In genomic region chr9:131441441-131441840, GRCh38 we compare ENCODE assay signal across 15 cellular contexts. TPM values are rescaled to one million over a fixed set of nuclear protein-coding genes. Genes with fewer than 3 reads are reported as not detected.
DNase-seq lines count a peak whose midpoint lies in the region; ATAC-seq and TF ChIP-seq lines count a peak whose summit lies in the region.
"Had no signal": no experiment of that assay in that cellular context is flagged by ENCODE, and none has a peak within 500 bp of the region (broad histone marks: within the 10 kb centered on the region; RNA-seq: fewer than 3 reads in every experiment).

No MANE protein-coding gene starts in this region.

- no peak for TF ChIP-seq CTCF in endothelial cell (IDR thresholded peaks at IDR 0.05; ENCODE audit: unreplicated experiment)

- no peaks in the 10 kb centered on the region for H3K4me1 Mint-ChIP-seq in endothelial cell (ENCODE audit: unreplicated experiment)
- H3K4me1 Mint-ChIP-seq in stimulated activated memory B cell treated with anti-CD40 and anti-IgM and Interleukin-4, amounts not matched to agents 10 μg/mL and 1 μg/mL and 100 μg/mL, for 72 hours: peaks cover 54% of the 10 kb centered on the region

- DNase-seq in activated effector memory CD4-positive, alpha-beta T cell treated with anti-CD3 and anti-CD28 coated beads, Interleukin-2, amount 50 U/mL, for 16 hours: peak; percentile 46
- no peak for DNase-seq in activated effector memory CD4-positive, alpha-beta T cell treated with Interleukin-2 at 50 U/mL for 16 hours
- peak; percentile 42 for DNase-seq in NAMALWA (ENCODE audit: low spot score)
- DNase-seq in endothelial cell (ENCODE audit: low spot score): no peak
- DNase-seq in stimulated activated CD8-positive, alpha-beta memory T cell treated with anti-CD3 and anti-CD28 coated beads, Interleukin-4, amount 100 ng/mL, for 48 hours: no peak
- DNase-seq: DMS79 treated with DMSO at 0.1 percent for 48 hours; erythroblast; HCEC 1CT; NCI-H1105 treated with DMSO at 0.1 percent for 48 hours; NCI-H524; stimulated activated CD4-positive, alpha-beta T cell treated with anti-CD3 and anti-CD28 coated beads, Interleukin-12 subunit alpha, Interleukin-12 subunit beta, amount 100 ng/mL, for 4 hours; uterus had no signal

- H3K4me3 Mint-ChIP-seq in endothelial cell (ENCODE audit: unreplicated experiment): no peak overlapping the region
- no peak overlapping the region for H3K4me3 Mint-ChIP-seq in stimulated activated memory B cell treated with anti-CD40 and anti-IgM and Interleukin-4, amounts not matched to agents 10 μg/mL and 1 μg/mL and 100 μg/mL, for 72 hours

- peak overlapping the region; percentile 20 for H3K27ac Mint-ChIP-seq in endothelial cell (ENCODE audit: unreplicated experiment)
- peak overlapping the region; percentile 48 for H3K27ac Mint-ChIP-seq in stimulated activated memory B cell treated with anti-CD40 and anti-IgM and Interleukin-4, amounts not matched to agents 10 μg/mL and 1 μg/mL and 100 μg/mL, for 72 hours

- peaks cover 67% of the 10 kb centered on the region for H3K36me3 Mint-ChIP-seq in endothelial cell (ENCODE audit: low read depth, unreplicated experiment)
- H3K36me3 Mint-ChIP-seq in stimulated activated memory B cell treated with anti-CD40 and anti-IgM and Interleukin-4, amounts not matched to agents 10 μg/mL and 1 μg/mL and 100 μg/mL, for 72 hours: peaks cover 81% of the 10 kb centered on the region

- H3K27me3 Mint-ChIP-seq in endothelial cell (ENCODE audit: unreplicated experiment): peaks cover 5% of the 10 kb centered on the region
- H3K27me3 Mint-ChIP-seq in stimulated activated memory B cell treated with anti-CD40 and anti-IgM and Interleukin-4, amounts not matched to agents 10 μg/mL and 1 μg/mL and 100 μg/mL, for 72 hours: no peaks in the 10 kb centered on the region

- peak; percentile 93 for ATAC-seq in stimulated activated memory B cell treated with anti-CD40 and anti-IgM and Interleukin-4, amounts not matched to agents 10 μg/mL and 1 μg/mL and 100 μg/mL, for 72 hours
- ATAC-seq in HG03442 (IDR thresholded peaks at IDR 0.05; ENCODE audit: unreplicated experiment): no peak
- no peak for ATAC-seq in SK-N-SH treated with all-trans-retinoic acid at 6 μM for 48 hours

- no peaks in the 10 kb centered on the region for H3K9me3 Mint-ChIP-seq in endothelial cell (ENCODE audit: unreplicated experiment)
- H3K9me3 Mint-ChIP-seq in stimulated activated memory B cell treated with anti-CD40 and anti-IgM and Interleukin-4, amounts not matched to agents 10 μg/mL and 1 μg/mL and 100 μg/mL, for 72 hours: no peaks in the 10 kb centered on the region

TF ChIP-seq in SK-N-SH treated with all-trans-retinoic acid at 6 μM for 48 hours, 23 proteins besides CTCF, POLR2A, EP300 and RAD21:
- TF ChIP-seq POU6F1 (CRISPR knock-in tag; IDR thresholded peaks at IDR 0.05; ENCODE audit: borderline replicate concordance, low read depth) (no peak), ZNF565 (CRISPR knock-in tag; conservative IDR thresholded peaks at IDR 0.05; ENCODE audit: low read depth) (no peak)

RNA-seq across cellular contexts. Expression of gene PRRC2B, which starts 47.6 kb away (rescaled TPM):
- 350 TPM for total RNA-seq in endothelial cell (ENCODE audit: unreplicated experiment)

Comparison
In these comparisons a context has a peak if more than half of its experiments do, and no peak if none do; other contexts are left out.
1. DNase-seq: peak in activated effector memory CD4-positive, alpha-beta T cell treated with anti-CD3 and anti-CD28 coated beads, Interleukin-2, amount 50 U/mL, for 16 hours (single experiment) and NAMALWA (single experiment); none in activated effector memory CD4-positive, alpha-beta T cell treated with Interleukin-2 at 50 U/mL for 16 hours (single experiment), endothelial cell (single experiment) and stimulated activated CD8-positive, alpha-beta memory T cell treated with anti-CD3 and anti-CD28 coated beads, Interleukin-4, amount 100 ng/mL, for 48 hours (single experiment).